1 cellular context compared by ENCODE assay signal in genomic region chr17:79831367-79832210, GRCh38.
TF ChIP-seq lines count a peak whose summit lies in the region.

No MANE protein-coding gene starts in this region.

TF ChIP-seq in HepG2, 621 proteins besides CTCF, POLR2A, EP300 and RAD21 (continued from another document):
- TF ChIP-seq, protein P1, sequence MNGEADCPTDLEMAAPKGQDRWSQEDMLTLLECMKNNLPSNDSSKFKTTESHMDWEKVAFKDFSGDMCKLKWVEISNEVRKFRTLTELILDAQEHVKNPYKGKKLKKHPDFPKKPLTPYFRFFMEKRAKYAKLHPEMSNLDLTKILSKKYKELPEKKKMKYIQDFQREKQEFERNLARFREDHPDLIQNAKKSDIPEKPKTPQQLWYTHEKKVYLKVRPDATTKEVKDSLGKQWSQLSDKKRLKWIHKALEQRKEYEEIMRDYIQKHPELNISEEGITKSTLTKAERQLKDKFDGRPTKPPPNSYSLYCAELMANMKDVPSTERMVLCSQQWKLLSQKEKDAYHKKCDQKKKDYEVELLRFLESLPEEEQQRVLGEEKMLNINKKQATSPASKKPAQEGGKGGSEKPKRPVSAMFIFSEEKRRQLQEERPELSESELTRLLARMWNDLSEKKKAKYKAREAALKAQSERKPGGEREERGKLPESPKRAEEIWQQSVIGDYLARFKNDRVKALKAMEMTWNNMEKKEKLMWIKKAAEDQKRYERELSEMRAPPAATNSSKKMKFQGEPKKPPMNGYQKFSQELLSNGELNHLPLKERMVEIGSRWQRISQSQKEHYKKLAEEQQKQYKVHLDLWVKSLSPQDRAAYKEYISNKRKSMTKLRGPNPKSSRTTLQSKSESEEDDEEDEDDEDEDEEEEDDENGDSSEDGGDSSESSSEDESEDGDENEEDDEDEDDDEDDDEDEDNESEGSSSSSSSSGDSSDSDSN (CRISPR knock-in tag; IDR thresholded peaks at IDR 0.05), result peak; percentile 80
- peak; percentile 78 for TF ChIP-seq ZFX (CRISPR knock-in tag; IDR thresholded peaks at IDR 0.05; ENCODE audit: low read depth)
- TF ChIP-seq ZNF710 (CRISPR knock-in tag; IDR thresholded peaks at IDR 0.05; ENCODE audit: borderline replicate concordance), result peak; percentile 62
- peak; percentile 75 for TF ChIP-seq POLR2AphosphoS5 (IDR thresholded peaks at IDR 0.05; ENCODE audit: low read depth, low read length)
- no peak for TF ChIP-seq ZNF10 (CRISPR knock-in tag; IDR thresholded peaks at IDR 0.05; ENCODE audit: borderline replicate concordance, low read depth)
- peak; percentile 22; the same call in 1 of the 2 replicates for TF ChIP-seq NCOA2 (CRISPR knock-in tag; IDR thresholded peaks at IDR 0.05)
- TF ChIP-seq, protein P2, sequence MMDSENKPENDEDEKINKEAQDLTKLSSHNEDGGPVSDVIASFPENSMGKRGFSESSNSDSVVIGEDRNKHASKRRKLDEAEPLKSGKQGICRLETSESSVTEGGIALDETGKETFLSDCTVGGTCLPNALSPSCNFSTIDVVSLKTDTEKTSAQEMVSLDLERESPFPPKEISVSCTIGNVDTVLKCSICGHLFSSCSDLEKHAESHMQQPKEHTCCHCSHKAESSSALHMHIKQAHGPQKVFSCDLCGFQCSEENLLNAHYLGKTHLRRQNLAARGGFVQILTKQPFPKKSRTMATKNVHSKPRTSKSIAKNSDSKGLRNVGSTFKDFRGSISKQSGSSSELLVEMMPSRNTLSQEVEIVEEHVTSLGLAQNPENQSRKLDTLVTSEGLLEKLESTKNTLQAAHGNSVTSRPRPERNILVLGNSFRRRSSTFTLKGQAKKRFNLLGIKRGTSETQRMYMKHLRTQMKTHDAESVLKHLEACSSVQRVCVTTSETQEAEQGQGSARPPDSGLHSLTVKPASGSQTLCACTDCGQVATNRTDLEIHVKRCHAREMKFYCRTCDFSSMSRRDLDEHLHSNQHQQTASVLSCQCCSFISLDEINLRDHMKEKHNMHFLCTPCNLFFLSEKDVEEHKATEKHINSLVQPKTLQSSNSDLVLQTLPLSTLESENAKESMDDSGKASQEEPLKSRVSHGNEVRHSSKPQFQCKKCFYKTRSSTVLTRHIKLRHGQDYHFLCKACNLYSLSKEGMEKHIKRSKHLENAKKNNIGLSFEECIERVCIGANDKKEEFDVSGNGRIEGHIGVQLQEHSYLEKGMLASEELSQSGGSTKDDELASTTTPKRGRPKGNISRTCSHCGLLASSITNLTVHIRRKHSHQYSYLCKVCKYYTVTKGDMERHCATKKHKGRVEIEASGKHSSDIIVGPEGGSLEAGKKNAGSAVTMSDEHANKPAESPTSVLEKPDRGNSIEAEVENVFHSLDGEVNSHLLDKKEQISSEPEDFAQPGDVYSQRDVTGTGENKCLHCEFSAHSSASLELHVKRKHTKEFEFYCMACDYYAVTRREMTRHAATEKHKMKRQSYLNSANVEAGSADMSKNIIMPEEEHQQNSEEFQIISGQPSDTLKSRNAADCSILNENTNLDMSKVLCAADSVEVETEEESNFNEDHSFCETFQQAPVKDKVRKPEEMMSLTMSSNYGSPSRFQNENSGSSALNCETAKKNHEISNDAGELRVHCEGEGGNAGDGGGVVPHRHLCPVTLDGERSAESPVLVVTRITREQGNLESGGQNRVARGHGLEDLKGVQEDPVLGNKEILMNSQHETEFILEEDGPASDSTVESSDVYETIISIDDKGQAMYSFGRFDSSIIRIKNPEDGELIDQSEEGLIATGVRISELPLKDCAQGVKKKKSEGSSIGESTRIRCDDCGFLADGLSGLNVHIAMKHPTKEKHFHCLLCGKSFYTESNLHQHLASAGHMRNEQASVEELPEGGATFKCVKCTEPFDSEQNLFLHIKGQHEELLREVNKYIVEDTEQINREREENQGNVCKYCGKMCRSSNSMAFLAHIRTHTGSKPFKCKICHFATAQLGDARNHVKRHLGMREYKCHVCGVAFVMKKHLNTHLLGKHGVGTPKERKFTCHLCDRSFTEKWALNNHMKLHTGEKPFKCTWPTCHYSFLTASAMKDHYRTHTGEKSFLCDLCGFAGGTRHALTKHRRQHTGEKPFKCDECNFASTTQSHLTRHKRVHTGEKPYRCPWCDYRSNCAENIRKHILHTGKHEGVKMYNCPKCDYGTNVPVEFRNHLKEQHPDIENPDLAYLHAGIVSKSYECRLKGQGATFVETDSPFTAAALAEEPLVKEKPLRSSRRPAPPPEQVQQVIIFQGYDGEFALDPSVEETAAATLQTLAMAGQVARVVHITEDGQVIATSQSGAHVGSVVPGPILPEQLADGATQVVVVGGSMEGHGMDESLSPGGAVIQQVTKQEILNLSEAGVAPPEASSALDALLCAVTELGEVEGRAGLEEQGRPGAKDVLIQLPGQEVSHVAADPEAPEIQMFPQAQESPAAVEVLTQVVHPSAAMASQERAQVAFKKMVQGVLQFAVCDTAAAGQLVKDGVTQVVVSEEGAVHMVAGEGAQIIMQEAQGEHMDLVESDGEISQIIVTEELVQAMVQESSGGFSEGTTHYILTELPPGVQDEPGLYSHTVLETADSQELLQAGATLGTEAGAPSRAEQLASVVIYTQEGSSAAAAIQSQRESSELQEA (CRISPR knock-in tag; IDR thresholded peaks at IDR 0.05; ENCODE audit: not compliant biosample characterization), result no peak
- peak; percentile 18; the same call in 1 of the 2 replicates for TF ChIP-seq KDM2A (CRISPR knock-in tag; IDR thresholded peaks at IDR 0.05; ENCODE audit: borderline replicate concordance, low read depth)
- no peak for TF ChIP-seq MAFK (conservative IDR thresholded peaks at IDR 0.05 in 1 of 2, IDR thresholded peaks at IDR 0.05 in 1 of 2; ENCODE audit: low read length in 2 of 2)
- TF ChIP-seq IKZF5 (CRISPR knock-in tag; IDR thresholded peaks at IDR 0.05), result 0 out of 2 replicates have a peak, but pooled peaks have one; percentile 64
